ENCODE assay signal across 11 cellular contexts in genomic region chr13:25882732-25883357, GRCh38.
DNase-seq lines count a peak whose midpoint lies in the region; ATAC-seq, FAIRE-seq and TF ChIP-seq lines count a peak whose summit lies in the region.
"Had no signal": no experiment of that assay in that cellular context is flagged by ENCODE, and none has a peak within 500 bp of the region (broad histone marks: within the 10 kb centered on the region; RNA-seq: fewer than 3 reads in every experiment).

No MANE protein-coding gene starts in this region.

- no peaks in the 10 kb centered on the region for H3K36me3 Mint-ChIP-seq in type B pancreatic cell

- no peaks in the 10 kb centered on the region for H3K79me2 ChIP-seq in HepG2 (ENCODE audit: insufficient read depth, low read length)

- H3K36me3 ChIP-seq in HepG2 (replicated peaks in 1 of 2; ENCODE audit: control insufficient read depth in 1 of 2, insufficient read depth in 2 of 2, low read length in 2 of 2) = no peaks in the 10 kb centered on the region
- no peaks in the 10 kb centered on the region for H3K36me3 ChIP-seq in right lobe of liver
- H3K36me3 ChIP-seq in ascending aorta = no peaks in the 10 kb centered on the region

- WGBS in HepG2 (ENCODE audit: low lambda C conversion rate) = 15% methylated on average over 6 of the region's 6 CpGs
- WGBS in right lobe of liver (ENCODE audit: insufficient coverage, low coverage, low lambda C conversion rate, missing lambda C conversion rate) = 68% methylated on average over 4 of the region's 6 CpGs

- intact Hi-C loops in HepG2 (cut with micrococcal nuclease; ENCODE audit: unreplicated experiment) = no loop called here
- intact Hi-C loops in right lobe of liver (cut with DNase I) = no loop called here
- intact Hi-C loops in ascending aorta (cut with DNase I) = no loop called here

- H2AFZ ChIP-seq in HepG2 (ENCODE audit: low read length) = no peak overlapping the region

- no peaks in the 10 kb centered on the region for H4K20me1 ChIP-seq in HepG2 (ENCODE audit: insufficient read depth, low read length)

- TF ChIP-seq RAD21 in HepG2 (CRISPR knock-in tag; IDR thresholded peaks at IDR 0.05) = no peak

- no TSS peak for BruUV-seq in HepG2 (replicated peaks; lab: Mats Ljungman, UMichigan)

- ATAC-seq in HepG2 = no peak
- no peak for ATAC-seq in right lobe of liver

- H3K4me2 ChIP-seq in HepG2 (ENCODE audit: low read depth, low read length) = no peak overlapping the region

- H3K4me3 ChIP-seq in HepG2 (replicated peaks in 1 of 3; ENCODE audit: insufficient read depth in 1 of 3, low read depth in 2 of 3, low read length in 3 of 3) (no peak overlapping the region), right lobe of liver (no peak overlapping the region), choroid plexus epithelial cell (ENCODE audit: low read depth, low read length) (no peak overlapping the region), ascending aorta (no peak overlapping the region)

- peaks cover 4 to 23% of the 10 kb centered on the region in 2 experiments; a peak in 3 of 5 replicates for H3K27me3 ChIP-seq in HepG2 (ENCODE audit: control insufficient read depth in 1 of 2, insufficient read depth in 2 of 2, low read length in 2 of 2)
- no peaks in the 10 kb centered on the region for H3K27me3 ChIP-seq in right lobe of liver
- H3K27me3 ChIP-seq in ascending aorta = no peaks in the 10 kb centered on the region

- TF ChIP-seq EP300 in HepG2 (IDR thresholded peaks at IDR 0.05; ENCODE audit: low read depth in 2 of 2, low read length in 2 of 2) (no peak), HepG2 (CRISPR knock-in tag; IDR thresholded peaks at IDR 0.05; ENCODE audit: borderline replicate concordance) (no peak)

- no peak overlapping the region for H3K4me3 Mint-ChIP-seq in type B pancreatic cell

- no peak overlapping the region for H3K9ac ChIP-seq in HepG2 (ENCODE audit: insufficient read depth, low read depth, low read length)

- in situ Hi-C loops in HepG2 (cut with HindIII; ENCODE audit: extremely low pct_ligation_motif_present, low pct_unique_long_range_greater_than_20kb) = no loop called here

- TF ChIP-seq CTCF in HepG2 (CRISPR knock-in tag; IDR thresholded peaks at IDR 0.05) (no peak), right lobe of liver (IDR thresholded peaks at IDR 0.05) (no peak), choroid plexus epithelial cell (conservative IDR thresholded peaks at IDR 0.05; ENCODE audit: low read depth, low read length) (no peak), type B pancreatic cell (conservative IDR thresholded peaks at IDR 0.05) (no peak), ascending aorta (IDR thresholded peaks at IDR 0.05) (no peak)

- TF ChIP-seq POLR2A in HepG2 (IDR thresholded peaks at IDR 0.05; ENCODE audit: insufficient read depth in 1 of 2, low read depth in 2 of 2, low read length in 2 of 2) = no peak
- TF ChIP-seq POLR2A in right lobe of liver (IDR thresholded peaks at IDR 0.05) = no peak

- peaks cover 52% of the 10 kb centered on the region for H3K4me1 Mint-ChIP-seq in type B pancreatic cell (ENCODE audit: unreplicated experiment)

- FAIRE-seq in HepG2 (lab: Jason Lieb, UNC) = no peak

- CTCF ChIA-PET in HepG2 (lab: Yijun Ruan, JAX; ENCODE audit: low intra/inter-chr PET ratio, low total read pairs) = no interaction called here

- H3K9me3 ChIP-seq in HepG2 (ENCODE audit: low read length) (no peaks in the 10 kb centered on the region), right lobe of liver (no peaks in the 10 kb centered on the region), ascending aorta (no peaks in the 10 kb centered on the region)

- no peaks in the 10 kb centered on the region for H3K9me3 Mint-ChIP-seq in type B pancreatic cell

- POLR2A ChIA-PET in HepG2 (lab: Yijun Ruan, JAX) = no interaction called here

- H3K27me3 Mint-ChIP-seq in type B pancreatic cell = peaks cover 4% of the 10 kb centered on the region

- H3K4me1 ChIP-seq in HepG2 (ENCODE audit: insufficient read depth, low read length) (no peaks in the 10 kb centered on the region), right lobe of liver (no peaks in the 10 kb centered on the region), ascending aorta (no peaks in the 10 kb centered on the region)

- H3K27ac Mint-ChIP-seq in type B pancreatic cell = peak overlapping the region; percentile 42

- H3K27ac ChIP-seq in HepG2 (ENCODE audit: extremely low read length, insufficient read depth, low read length) = no peak overlapping the region
- no peak overlapping the region for H3K27ac ChIP-seq in right lobe of liver
- H3K27ac ChIP-seq in ascending aorta = no peak overlapping the region
- H3K27ac ChIP-seq: C4-2B had no signal

- DNase-seq in HepG2 (ENCODE audit: low spot score) (no peak), right lobe of liver (no peak), NCI-H526 treated with DMSO at 0.1 percent for 48 hours (lab: John Stamatoyannopoulos, UW) (peak; percentile 32), choroid plexus epithelial cell (ENCODE audit: low read depth) (peak; percentile 78), type B pancreatic cell (ENCODE audit: extremely low spot score, unreplicated experiment) (no peak), Ammon's horn (ENCODE audit: low spot score) (no peak), ascending aorta (ENCODE audit: low spot score in 2 of 2) (no peak)
- no peak for DNase-seq in NK-92 treated with Interleukin-12 subunit alpha and Interleukin-12 subunit beta, amount 100 ng/mL, for 24 hours (lab: John Stamatoyannopoulos, UW)
- DNase-seq: activated gamma-delta T cell, MV-4-11 had no signal

TF ChIP-seq in HepG2, 621 proteins besides CTCF, POLR2A, EP300 and RAD21:
- TF ChIP-seq CREB1 (IDR thresholded peaks at IDR 0.05) = peak; percentile 88
- no peak for TF ChIP-seq CREB1 (CRISPR knock-in tag; IDR thresholded peaks at IDR 0.05)
- TF ChIP-seq EHMT2 (IDR thresholded peaks at IDR 0.05; ENCODE audit: borderline replicate concordance, low read depth, low read length) = no peak
- no peak for TF ChIP-seq ZNF784 (CRISPR knock-in tag; IDR thresholded peaks at IDR 0.05; ENCODE audit: borderline replicate concordance)
- no peak for TF ChIP-seq ZNF839 (CRISPR knock-in tag; IDR thresholded peaks at IDR 0.05; ENCODE audit: borderline replicate concordance)

Comparison
In these comparisons a context has a peak if more than half of its experiments do, and no peak if none do; other contexts are left out.
1. DNase-seq: peak in NCI-H526 treated with DMSO at 0.1 percent for 48 hours (single experiment) and choroid plexus epithelial cell (single experiment); none in HepG2 (single experiment), right lobe of liver (0 of 3), type B pancreatic cell (single experiment), NK-92 treated with Interleukin-12 subunit alpha and Interleukin-12 subunit beta, amount 100 ng/mL, for 24 hours (single experiment), Ammon's horn (single experiment) and ascending aorta (0 of 2).